Comparison of ENCODE assay signal across 10 cellular contexts in genomic region chr9:87667164-87667738, GRCh38. TPM values are rescaled to one million over a fixed set of nuclear protein-coding genes. Genes with fewer than 3 reads are reported as not detected.
DNase-seq lines count a peak whose midpoint lies in the region; ATAC-seq, FAIRE-seq and TF ChIP-seq lines count a peak whose summit lies in the region.
"Had no signal": no experiment of that assay in that cellular context is flagged by ENCODE, and none has a peak within 500 bp of the region (broad histone marks: within the 10 kb centered on the region; RNA-seq: fewer than 3 reads in every experiment).

No MANE protein-coding gene starts in this region.

- no peak overlapping the region for H2AFZ ChIP-seq in GM12878 (ENCODE audit: control insufficient read depth, low read depth, low read length)

- TF ChIP-seq CTCF in GM12878 (IDR thresholded peaks at IDR 0.05 in 2 of 3, conservative IDR thresholded peaks at IDR 0.05 in 1 of 3; ENCODE audit: control insufficient read depth in 2 of 3, extremely low read depth in 1 of 3, insufficient read depth in 1 of 3, low read depth in 3 of 3, low read length in 3 of 3) = peak; percentile 29 to 37 (median 31); a peak in 3 of 6 replicates

- no peaks in the 10 kb centered on the region for H4K20me1 ChIP-seq in GM12878 (ENCODE audit: control insufficient read depth, insufficient read depth)

- POLR2A ChIA-PET in GM12878 (lab: Charles Lee) = no interaction called here

- FAIRE-seq in GM12878 (lab: Jason Lieb, UNC) = no peak
- FAIRE-seq: A204.1 had no signal

- no peak overlapping the region for H3K4me3 ChIP-seq in GM12878

- intact Hi-C loops in GM12878 (cut with micrococcal nuclease; ENCODE audit: unreplicated experiment) = no loop called here

- H3K9ac ChIP-seq in GM12878 (ENCODE audit: control insufficient read depth, insufficient read depth, low read length) = no peak overlapping the region

- DNase-seq in DMS 273 (lab: John Stamatoyannopoulos, UW; ENCODE audit: unreplicated experiment) (peak; percentile 63), DMS 273 treated with DMSO at 0.1 percent for 48 hours (lab: John Stamatoyannopoulos, UW) (no peak), GM12878 (ENCODE audit: low read depth, low spot score) (no peak), myocyte (ENCODE audit: low read depth) (peak; percentile 25), dedifferentiated amniotic fluid mesenchymal stem cell (ENCODE audit: extremely low spot score) (no peak)
- no peak for DNase-seq in central memory CD4-positive, alpha-beta T cell
- DNase-seq in activated T-cell treated with anti-CD3 and anti-CD28 coated beads, Interleukin-2, amount 50 U/mL, for 1 hour = no peak
- DNase-seq: activated gamma-delta T cell had no signal

- no peaks in the 10 kb centered on the region for H3K79me2 ChIP-seq in GM12878 (ENCODE audit: control insufficient read depth, insufficient read depth, low read length)

- H3K36me3 ChIP-seq in GM12878 (ENCODE audit: control insufficient read depth in 2 of 2, insufficient read depth in 2 of 2, low read length in 1 of 2) = peaks cover 4 to 15% of the 10 kb centered on the region in 2 experiments

- in situ Hi-C loops in GM12878 (cut with MboI) = no loop called here

- peaks cover 10% of the 10 kb centered on the region; the same call in 1 of the 3 replicates for H3K9me3 ChIP-seq in GM12878 (replicated peaks; ENCODE audit: control insufficient read depth, insufficient read depth, low read length)

- H3K27me3 ChIP-seq in GM12878 (replicated peaks in 1 of 2; ENCODE audit: control insufficient read depth in 2 of 2, insufficient read depth in 2 of 2, low read length in 1 of 2) = no peaks in the 10 kb centered on the region

- no TSS peak for BruUV-seq in GM12878 (replicated peaks; lab: Mats Ljungman, UMichigan)

- RAD21 ChIA-PET in GM12878 (lab: Charles Lee; ENCODE audit: unreplicated experiment) = interaction anchor here (2.5 kb wide), 1 partner anchor 329 kb away, joined by 6 read pairs; no protein-coding TSS in a partner anchor

- TF ChIP-seq POLR2A in GM12878 (IDR thresholded peaks at IDR 0.05; ENCODE audit: low read depth, low read length) = no peak

- H3K27ac ChIP-seq in GM12878 (ENCODE audit: control insufficient read depth, insufficient read depth) = no peak overlapping the region

- TF ChIP-seq EP300 in Ishikawa (IDR thresholded peaks at IDR 0.05; ENCODE audit: borderline replicate concordance) (no peak), GM12878 (IDR thresholded peaks at IDR 0.05; ENCODE audit: borderline replicate concordance in 1 of 2, control insufficient read depth in 1 of 2, low read depth in 2 of 2, low read length in 2 of 2) (no peak)

- SMC1A ChIA-PET in GM12878 (lab: Charles Lee; ENCODE audit: uncharacterized antibody, unreplicated experiment) = no interaction called here

- peak; percentile 53 for ATAC-seq in GM12878

- CTCF ChIA-PET in GM12878 (lab: Yijun Ruan, JAX) = interaction anchor here (2.2 kb wide), 1 partner anchor 329 kb away, joined by 16 read pairs; no protein-coding TSS in a partner anchor

- 50% methylated on average over 3 of the region's 3 CpGs for WGBS in GM12878 (ENCODE audit: insufficient coverage, insufficient replicate concordance, low lambda C conversion rate, missing lambda C conversion rate)

- no peaks in the 10 kb centered on the region for H3K4me1 ChIP-seq in GM12878 (ENCODE audit: control insufficient read depth, insufficient read depth, low read length)

- TF ChIP-seq RAD21 in Ishikawa (IDR thresholded peaks at IDR 0.05; ENCODE audit: low read depth) (peak; percentile 15; the same call in 1 of the 2 replicates), GM12878 (IDR thresholded peaks at IDR 0.05; ENCODE audit: insufficient read depth, low read depth, low read length) (peak; percentile 55)

- no peak overlapping the region for H3K4me2 ChIP-seq in GM12878 (ENCODE audit: control insufficient read depth, insufficient read depth)

TF ChIP-seq in Ishikawa, 13 proteins besides CTCF, POLR2A, EP300 and RAD21 (continues in another document):
- TF ChIP-seq FOXM1 (IDR thresholded peaks at IDR 0.05; ENCODE audit: borderline replicate concordance, low read depth) (no peak), YY1 (IDR thresholded peaks at IDR 0.05; ENCODE audit: low read depth) (no peak), ZBTB7A (IDR thresholded peaks at IDR 0.05; ENCODE audit: low read depth) (no peak), NFIC (IDR thresholded peaks at IDR 0.05) (no peak), EGR1 (IDR thresholded peaks at IDR 0.05) (no peak), TEAD4 (IDR thresholded peaks at IDR 0.05) (no peak), CREB1 (IDR thresholded peaks at IDR 0.05; ENCODE audit: low read depth) (no peak), TAF1 (IDR thresholded peaks at IDR 0.05; ENCODE audit: low read depth) (no peak), TCF12 (IDR thresholded peaks at IDR 0.05; ENCODE audit: low read depth) (no peak), USF1 (IDR thresholded peaks at IDR 0.05) (no peak), CEBPB (IDR thresholded peaks at IDR 0.05) (no peak), MAX (IDR thresholded peaks at IDR 0.05) (no peak)

TF ChIP-seq in GM12878, 131 proteins besides CTCF, POLR2A, EP300 and RAD21:
- TF ChIP-seq CBX5 (IDR thresholded peaks at IDR 0.05; ENCODE audit: low read depth) (peak; percentile 99), JUNB (IDR thresholded peaks at IDR 0.05) (no peak), TARDBP (IDR thresholded peaks at IDR 0.05; ENCODE audit: borderline replicate concordance) (no peak), HSF1 (IDR thresholded peaks at IDR 0.05; ENCODE audit: low read depth, low read length) (no peak), ATF2 (IDR thresholded peaks at IDR 0.05; ENCODE audit: low read length) (no peak), SMAD5 (IDR thresholded peaks at IDR 0.05; ENCODE audit: low read depth) (no peak), NFYA (IDR thresholded peaks at IDR 0.05; ENCODE audit: borderline replicate concordance, low read depth, low read length) (no peak), E2F8 (IDR thresholded peaks at IDR 0.05; ENCODE audit: low read depth, partially characterized antibody) (no peak)

RNA-seq across cellular contexts. Expression of gene CTSL, which starts 58.7 kb away (rescaled TPM):
- 0.33 TPM in 1 of 2 replicates, not detected in the other for total RNA-seq in GM12878 (2013; cell fraction: nucleolus; rRNA removed)
- total RNA-seq in GM12878 (2014; rRNA removed) (not detected in 2 replicates), GM12878 (2014; rRNA removed; fragmentation: Illumina TruSeq; extraction: Trizol) (not detected in 2 replicates), GM12878 (2021) (0.72 TPM in 1 of 2 replicates, not detected in the other), myocyte (142 and 156 TPM in 2 replicates)
- not detected for polyA plus RNA-seq in GM12878 (2011; ENCODE audit: low read depth)
- polyA plus RNA-seq in GM12878 (2011; rRNA removed) (not detected in 2 replicates), GM12878 (2014; fragmentation: Illumina TruSeq; extraction: Trizol) (not detected in 2 replicates), GM12878 (2014; fragmentation: Nextera tagmentation; extraction: Ambion mirVana) (not detected), GM12878 (2014; rRNA removed) (not detected in 2 replicates), GM12878 (2016; fragmentation: Nextera tagmentation; extraction: Ambion mirVana) (under 1 TPM in 1 of 2 experiments, not detected in 1; 0.24 TPM)
- not detected in 2 replicates for polyA plus RNA-seq in GM12878 (2011; cell fraction: cytosol; rRNA removed)
- polyA plus RNA-seq in GM12878 (2011; cell fraction: nucleus; rRNA removed) = not detected in 2 replicates
- polyA plus RNA-seq in GM12878 (2012) = not detected in 2 replicates
- not detected in 2 replicates for polyA minus RNA-seq in GM12878 (2011; rRNA and poly(A)+ RNA removed)
- 1.2 and 1.7 TPM in 2 replicates for polyA minus RNA-seq in GM12878 (2011; cell fraction: cytosol; rRNA and poly(A)+ RNA removed)
- polyA minus RNA-seq in GM12878 (2011; cell fraction: nucleus; rRNA and poly(A)+ RNA removed) = 0.29 TPM in 1 of 2 replicates, not detected in the other
- polyA plus RNA-seq in myocyte (2012) = 157 TPM

Comparison
In these comparisons a context has a peak if more than half of its experiments do, and no peak if none do; other contexts are left out.
1. DNase-seq: peak in DMS 273 (single experiment) and myocyte (single experiment); none in DMS 273 treated with DMSO at 0.1 percent for 48 hours (single experiment), GM12878 (single experiment), central memory CD4-positive, alpha-beta T cell (single experiment), activated T-cell treated with anti-CD3 and anti-CD28 coated beads, Interleukin-2, amount 50 U/mL, for 1 hour (single experiment) and dedifferentiated amniotic fluid mesenchymal stem cell (single experiment).
2. RNA of gene CTSL, which starts 58.7 kb away (total RNA-seq): 142 to 156 TPM in myocyte; 0.33 to 0.72 TPM in GM12878; every median in the first group is over 10 times any median in the second.